ENCODE assay signal across 9 cellular contexts in the genomic region with DNA sequence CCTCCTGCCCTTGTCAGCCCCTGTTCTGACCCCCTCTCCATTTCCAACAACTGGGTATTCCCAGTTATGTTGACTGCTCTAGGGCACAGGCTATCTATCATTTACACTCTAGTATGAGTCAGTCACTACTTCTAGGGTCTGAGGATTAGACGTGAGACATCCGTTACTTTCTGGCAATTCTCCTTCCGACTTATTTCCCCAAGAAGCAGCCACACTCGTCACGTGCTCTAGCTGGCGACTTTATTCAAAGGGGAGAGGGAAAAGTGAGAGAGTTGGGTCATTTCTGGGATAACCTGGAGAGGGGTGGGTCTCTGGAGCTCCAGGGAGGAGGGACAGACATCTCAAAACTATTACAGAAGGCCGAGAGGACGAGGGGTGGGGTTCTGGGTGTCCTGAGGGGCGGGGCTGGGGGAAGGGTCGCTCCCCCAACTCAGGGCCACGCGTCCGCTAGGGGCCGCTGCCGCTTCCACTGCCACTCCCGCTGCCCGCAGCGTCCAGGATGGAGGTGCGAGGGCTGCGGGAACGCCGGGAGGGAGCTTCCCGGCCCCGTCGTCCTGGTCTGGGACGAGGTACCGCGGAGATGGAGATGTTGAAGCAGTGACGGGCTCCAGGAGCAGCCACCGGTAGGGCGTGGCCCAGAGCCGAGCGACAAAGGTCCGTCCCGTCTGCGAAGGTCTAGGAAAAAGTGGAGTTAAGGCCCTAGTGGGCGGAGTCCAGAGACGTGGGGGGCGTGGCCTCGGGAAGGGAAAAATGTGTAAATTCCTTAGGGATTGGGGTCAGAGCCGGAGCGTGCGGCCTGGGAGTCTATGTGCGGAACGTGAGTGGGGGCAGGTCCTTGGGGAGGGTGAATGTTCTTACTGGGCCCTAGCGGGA. TPM values are rescaled to one million over a fixed set of nuclear protein-coding genes. Genes with fewer than 3 reads are reported as not detected.
DNase-seq lines count a peak whose midpoint lies in the region; ATAC-seq, FAIRE-seq and TF ChIP-seq lines count a peak whose summit lies in the region.
"Had no signal": no experiment of that assay in that cellular context is flagged by ENCODE, and none has a peak within 500 bp of the region (broad histone marks: within the 10 kb centered on the region; RNA-seq: fewer than 3 reads in every experiment).

No MANE protein-coding gene starts in this region.

- TF ChIP-seq POLR2A in endothelial cell of umbilical vein (IDR thresholded peaks at IDR 0.05; ENCODE audit: low read depth, low read length): no peak

- no peak overlapping the region for H3K4me3 Mint-ChIP-seq in activated CD4-positive, alpha-beta memory T cell treated with anti-CD3 and anti-CD28 coated beads for 36 hours
- H3K4me3 Mint-ChIP-seq in activated CD4-positive, alpha-beta memory T cell treated with anti-CD3 and anti-CD28 coated beads, Interleukin-2, amount 10 ng/mL, durations not matched to agents 7 days and 5 days: no peak overlapping the region

- peak; percentile 28 for FAIRE-seq in endothelial cell of umbilical vein (lab: Jason Lieb, UNC)
- FAIRE-seq: colon had no signal

- no peaks in the 10 kb centered on the region for H3K36me3 ChIP-seq in endothelial cell of umbilical vein (ENCODE audit: control insufficient read depth in 2 of 2, extremely low read depth in 1 of 2, insufficient read depth in 2 of 2, low read length in 2 of 2)
- no peaks in the 10 kb centered on the region for H3K36me3 ChIP-seq in smooth muscle cell (ENCODE audit: low read depth)

- peaks cover 43% of the 10 kb centered on the region for H3K27me3 Mint-ChIP-seq in activated CD4-positive, alpha-beta memory T cell treated with anti-CD3 and anti-CD28 coated beads for 36 hours
- H3K27me3 Mint-ChIP-seq in activated CD4-positive, alpha-beta memory T cell treated with anti-CD3 and anti-CD28 coated beads, Interleukin-2, amount 10 ng/mL, durations not matched to agents 7 days and 5 days: peaks cover 19% of the 10 kb centered on the region

- H3K9ac ChIP-seq in endothelial cell of umbilical vein (replicated peaks; ENCODE audit: extremely low read depth, insufficient read depth, low read length): no peak overlapping the region
- H3K9ac ChIP-seq in smooth muscle cell (ENCODE audit: low read depth): no peak overlapping the region

- H2AFZ ChIP-seq in endothelial cell of umbilical vein (ENCODE audit: low read depth, low read length): peak overlapping the region; percentile 87
- H2AFZ ChIP-seq in smooth muscle cell (ENCODE audit: low read depth): no peak overlapping the region

- H3K9me1 ChIP-seq in endothelial cell of umbilical vein (replicated peaks; ENCODE audit: control insufficient read depth, extremely low read depth, insufficient read depth, low read length): no peaks in the 10 kb centered on the region

- no peaks in the 10 kb centered on the region for H3K4me1 ChIP-seq in endothelial cell of umbilical vein (ENCODE audit: control insufficient read depth, extremely low read depth, insufficient read depth, low read length)
- no peaks in the 10 kb centered on the region for H3K4me1 ChIP-seq in smooth muscle cell (ENCODE audit: low read depth)

- BruUV-seq in endothelial cell of umbilical vein (replicated peaks; lab: Mats Ljungman, UMichigan): no TSS peak

- peaks cover 9% of the 10 kb centered on the region for H3K4me1 Mint-ChIP-seq in activated CD4-positive, alpha-beta memory T cell treated with anti-CD3 and anti-CD28 coated beads for 36 hours (ENCODE audit: low read depth)
- H3K4me1 Mint-ChIP-seq in activated CD4-positive, alpha-beta memory T cell treated with anti-CD3 and anti-CD28 coated beads, Interleukin-2, amount 10 ng/mL, durations not matched to agents 7 days and 5 days: peaks cover 9% of the 10 kb centered on the region

- no peaks in the 10 kb centered on the region for H4K20me1 ChIP-seq in endothelial cell of umbilical vein (replicated peaks; ENCODE audit: control insufficient read depth, extremely low read depth, insufficient read depth, low read length)
- no peaks in the 10 kb centered on the region for H4K20me1 ChIP-seq in smooth muscle cell (ENCODE audit: low read depth)

- H3K27ac Mint-ChIP-seq in activated CD4-positive, alpha-beta memory T cell treated with anti-CD3 and anti-CD28 coated beads for 36 hours: no peak overlapping the region
- no peak overlapping the region for H3K27ac Mint-ChIP-seq in activated CD4-positive, alpha-beta memory T cell treated with anti-CD3 and anti-CD28 coated beads, Interleukin-2, amount 10 ng/mL, durations not matched to agents 7 days and 5 days

- H3K27me3 ChIP-seq in endothelial cell of umbilical vein (ENCODE audit: control insufficient read depth in 2 of 2, insufficient read depth in 2 of 2, low read length in 2 of 2) (no peaks in the 10 kb centered on the region), smooth muscle cell (ENCODE audit: low read depth) (no peaks in the 10 kb centered on the region)

- H3K79me2 ChIP-seq in endothelial cell of umbilical vein (ENCODE audit: control insufficient read depth, insufficient read depth, low read length) (no peaks in the 10 kb centered on the region), smooth muscle cell (ENCODE audit: low read depth) (no peaks in the 10 kb centered on the region)

- H3K9me3 Mint-ChIP-seq in activated CD4-positive, alpha-beta memory T cell treated with anti-CD3 and anti-CD28 coated beads for 36 hours: peaks cover 6% of the 10 kb centered on the region
- H3K9me3 Mint-ChIP-seq in activated CD4-positive, alpha-beta memory T cell treated with anti-CD3 and anti-CD28 coated beads, Interleukin-2, amount 10 ng/mL, durations not matched to agents 7 days and 5 days: no peaks in the 10 kb centered on the region

- POLR2A ChIA-PET in activated CD4-positive, alpha-beta memory T cell treated with anti-CD3 and anti-CD28 coated beads for 36 hours (lab: Charles Lee): no interaction called here
- POLR2A ChIA-PET in activated CD4-positive, alpha-beta memory T cell treated with anti-CD3 and anti-CD28 coated beads, Interleukin-2, amount 10 ng/mL, durations not matched to agents 7 days and 5 days (lab: Charles Lee): no interaction called here
- POLR2A ChIA-PET in endothelial cell of umbilical vein (lab: Charles Lee): no interaction called here

- ATAC-seq in GM21576 (IDR thresholded peaks at IDR 0.05; ENCODE audit: unreplicated experiment): no peak
- ATAC-seq in HG03196 (IDR thresholded peaks at IDR 0.05; ENCODE audit: unreplicated experiment): no peak

- H3K27ac ChIP-seq in endothelial cell of umbilical vein (ENCODE audit: insufficient read depth, low read depth, low read length) (no peak overlapping the region), smooth muscle cell (ENCODE audit: low read depth) (no peak overlapping the region)

- CTCF ChIA-PET in activated CD4-positive, alpha-beta memory T cell treated with anti-CD3 and anti-CD28 coated beads for 36 hours (lab: Charles Lee): interaction anchor here (0.7 to 2.0 kb wide), 12 partner anchors 9 to 107 kb away, joined by 3 to 14 read pairs (median 4); a partner anchor contains a TSS
- CTCF ChIA-PET in activated CD4-positive, alpha-beta memory T cell treated with anti-CD3 and anti-CD28 coated beads, Interleukin-2, amount 10 ng/mL, durations not matched to agents 7 days and 5 days (lab: Charles Lee): interaction anchor here (0.6 to 3.5 kb wide), 8 partner anchors 9 to 236 kb away, joined by 3 to 10 read pairs (median 4); no protein-coding TSS in a partner anchor
- CTCF ChIA-PET in endothelial cell of umbilical vein (lab: Charles Lee): interaction anchor here (0.5 to 2.5 kb wide), 7 partner anchors 9 to 64 kb away, joined by 3 to 11 read pairs (median 6); a partner anchor contains a TSS

- no peaks in the 10 kb centered on the region for H3K9me3 ChIP-seq in endothelial cell of umbilical vein (replicated peaks; ENCODE audit: control insufficient read depth, insufficient read depth, low read length)
- H3K9me3 ChIP-seq in smooth muscle cell (replicated peaks; ENCODE audit: low read depth): no peaks in the 10 kb centered on the region

- no peak overlapping the region for H3K4me2 ChIP-seq in endothelial cell of umbilical vein (ENCODE audit: insufficient read depth, low read length)
- H3K4me2 ChIP-seq in smooth muscle cell: no peak overlapping the region

- H3K4me3 ChIP-seq in endothelial cell of umbilical vein (replicated peaks in 1 of 3; ENCODE audit: insufficient read depth in 1 of 3, low read depth in 1 of 3, low read length in 3 of 3) (no peak overlapping the region), smooth muscle cell (no peak overlapping the region)

- 7% methylated on average over 44 of the region's 46 CpGs for WGBS in smooth muscle cell (ENCODE audit: low lambda C conversion rate)

- H3F3A ChIP-seq in smooth muscle cell (ENCODE audit: low read depth): no peaks in the 10 kb centered on the region

- H3K36me3 Mint-ChIP-seq in activated CD4-positive, alpha-beta memory T cell treated with anti-CD3 and anti-CD28 coated beads for 36 hours: peaks cover 3% of the 10 kb centered on the region
- no peaks in the 10 kb centered on the region for H3K36me3 Mint-ChIP-seq in activated CD4-positive, alpha-beta memory T cell treated with anti-CD3 and anti-CD28 coated beads, Interleukin-2, amount 10 ng/mL, durations not matched to agents 7 days and 5 days (ENCODE audit: low read depth)

- intact Hi-C loops in activated CD4-positive, alpha-beta memory T cell treated with anti-CD3 and anti-CD28 coated beads for 36 hours (cut with micrococcal nuclease): no loop called here
- intact Hi-C loops in endothelial cell of umbilical vein (cut with micrococcal nuclease): no loop called here

- dilution Hi-C loops in endothelial cell of umbilical vein (cut with MboI; ENCODE audit: extremely low pct_ligation_motif_present, low sequenced_read_pairs): no loop called here

- TF ChIP-seq CTCF in endothelial cell of umbilical vein (IDR thresholded peaks at IDR 0.05; ENCODE audit: extremely low read depth in 1 of 2, insufficient read depth in 1 of 2, low read depth in 1 of 2, low read length in 2 of 2) (peak; percentile 39 to 66), smooth muscle cell (IDR thresholded peaks at IDR 0.05; ENCODE audit: borderline replicate concordance, insufficient read depth, poor library complexity, severe bottlenecking) (peak; percentile 50)

- DNase-seq in activated CD4-positive, alpha-beta memory T cell treated with anti-CD3 and anti-CD28 coated beads for 36 hours: peak; percentile 47
- DNase-seq in activated CD4-positive, alpha-beta memory T cell treated with anti-CD3 and anti-CD28 coated beads, Interleukin-2, amount 10 ng/mL, durations not matched to agents 7 days and 5 days: no peak
- DNase-seq in NCI-H69 (lab: John Stamatoyannopoulos, UW): peak; percentile 52
- peak; percentile 43 for DNase-seq in endothelial cell of umbilical vein (ENCODE audit: low read depth, low spot score)
- DNase-seq in smooth muscle cell (lab: John Stamatoyannopoulos, UW; ENCODE audit: unreplicated experiment): no peak
- DNase-seq in NCI-H345 (lab: John Stamatoyannopoulos, UW): no peak

RNA-seq across cellular contexts. Expression of a gene that starts 8.9 kb away (rescaled TPM):
- not detected for total RNA-seq in activated CD4-positive, alpha-beta memory T cell treated with anti-CD3 and anti-CD28 coated beads for 36 hours
- total RNA-seq in activated CD4-positive, alpha-beta memory T cell treated with anti-CD3 and anti-CD28 coated beads, Interleukin-2, amount 10 ng/mL, durations not matched to agents 7 days and 5 days: not detected
- total RNA-seq in endothelial cell of umbilical vein: not detected in 2 replicates
- not detected in 2 replicates for polyA plus RNA-seq in endothelial cell of umbilical vein
- not detected in 2 replicates for polyA plus RNA-seq in endothelial cell of umbilical vein (2011; cell fraction: cytosol; rRNA removed)
- not detected in 2 replicates for polyA plus RNA-seq in endothelial cell of umbilical vein (2011; cell fraction: nucleus; rRNA removed)
- polyA plus RNA-seq in endothelial cell of umbilical vein (2012): not detected in 2 replicates
- not detected in 2 replicates for polyA minus RNA-seq in endothelial cell of umbilical vein
- polyA minus RNA-seq in endothelial cell of umbilical vein (2011; cell fraction: cytosol; rRNA and poly(A)+ RNA removed): not detected
- not detected in 2 replicates for polyA minus RNA-seq in endothelial cell of umbilical vein (2011; cell fraction: nucleus; rRNA and poly(A)+ RNA removed)
- total RNA-seq in smooth muscle cell: 4.6 TPM in 1 of 2 replicates, not detected in the other
- polyA plus RNA-seq in smooth muscle cell: 1.7 TPM in 1 of 2 replicates, not detected in the other

RNA-seq across cellular contexts. Expression of a gene that starts 12.8 kb away (rescaled TPM):
- total RNA-seq in activated CD4-positive, alpha-beta memory T cell treated with anti-CD3 and anti-CD28 coated beads for 36 hours: 1 to 10 TPM; 1.7 to 2.3 TPM
- 1 to 10 TPM; 1.1 to 2.1 TPM for total RNA-seq in activated CD4-positive, alpha-beta memory T cell treated with anti-CD3 and anti-CD28 coated beads, Interleukin-2, amount 10 ng/mL, durations not matched to agents 7 days and 5 days
- total RNA-seq in endothelial cell of umbilical vein (0.13 and 0.69 TPM in 2 replicates), smooth muscle cell (0.99 and 3.2 TPM in 2 replicates)
- polyA plus RNA-seq in endothelial cell of umbilical vein (0.16 and 0.46 TPM in 2 replicates), smooth muscle cell (2.0 and 2.7 TPM in 2 replicates)
- polyA plus RNA-seq in endothelial cell of umbilical vein (2011; cell fraction: cytosol; rRNA removed): 0.18 and 0.45 TPM in 2 replicates
- 0.43 and 0.74 TPM in 2 replicates for polyA plus RNA-seq in endothelial cell of umbilical vein (2011; cell fraction: nucleus; rRNA removed)
- 0.64 and 0.95 TPM in 2 replicates for polyA plus RNA-seq in endothelial cell of umbilical vein (2012)
- polyA minus RNA-seq in endothelial cell of umbilical vein: 0.32 and 0.72 TPM in 2 replicates
- polyA minus RNA-seq in endothelial cell of umbilical vein (2011; cell fraction: cytosol; rRNA and poly(A)+ RNA removed): 1.5 TPM
- 0.48 TPM in 1 of 2 replicates, not detected in the other for polyA minus RNA-seq in endothelial cell of umbilical vein (2011; cell fraction: nucleus; rRNA and poly(A)+ RNA removed)

RNA-seq across cellular contexts. Expression of a gene that starts 19.1 kb away (rescaled TPM):
- 10 to 100 TPM; 61.9 to 66.8 TPM for total RNA-seq in activated CD4-positive, alpha-beta memory T cell treated with anti-CD3 and anti-CD28 coated beads for 36 hours
- 10 to 100 TPM; 34.8 to 38.4 TPM for total RNA-seq in activated CD4-positive, alpha-beta memory T cell treated with anti-CD3 and anti-CD28 coated beads, Interleukin-2, amount 10 ng/mL, durations not matched to agents 7 days and 5 days
- total RNA-seq in endothelial cell of umbilical vein (25.6 and 28.5 TPM in 2 replicates), smooth muscle cell (8.7 and 15.7 TPM in 2 replicates)
- polyA plus RNA-seq in endothelial cell of umbilical vein (36.7 and 45.4 TPM in 2 replicates), smooth muscle cell (34.8 and 34.9 TPM in 2 replicates)
- 37.3 and 43.6 TPM in 2 replicates for polyA plus RNA-seq in endothelial cell of umbilical vein (2011; cell fraction: cytosol; rRNA removed)
- 20.3 and 27.2 TPM in 2 replicates for polyA plus RNA-seq in endothelial cell of umbilical vein (2011; cell fraction: nucleus; rRNA removed)
- 23.5 and 28.2 TPM in 2 replicates for polyA plus RNA-seq in endothelial cell of umbilical vein (2012)
- polyA minus RNA-seq in endothelial cell of umbilical vein: 33.3 and 34.1 TPM in 2 replicates
- 111 TPM for polyA minus RNA-seq in endothelial cell of umbilical vein (2011; cell fraction: cytosol; rRNA and poly(A)+ RNA removed)
- polyA minus RNA-seq in endothelial cell of umbilical vein (2011; cell fraction: nucleus; rRNA and poly(A)+ RNA removed): 5.2 and 5.4 TPM in 2 replicates

RNA-seq across cellular contexts. Expression of a gene that starts 23.6 kb away (rescaled TPM):
- 10 to 100 TPM; 42.4 to 44.6 TPM for total RNA-seq in activated CD4-positive, alpha-beta memory T cell treated with anti-CD3 and anti-CD28 coated beads for 36 hours
- total RNA-seq in activated CD4-positive, alpha-beta memory T cell treated with anti-CD3 and anti-CD28 coated beads, Interleukin-2, amount 10 ng/mL, durations not matched to agents 7 days and 5 days: 10 to 100 TPM; 19.2 to 25.5 TPM
- total RNA-seq in endothelial cell of umbilical vein (13.2 and 15.9 TPM in 2 replicates), smooth muscle cell (not detected in 2 replicates)
- polyA plus RNA-seq in endothelial cell of umbilical vein (2.6 TPM in 1 of 2 replicates, not detected in the other), smooth muscle cell (8.0 and 10.1 TPM in 2 replicates)
- 2.1 and 3.7 TPM in 2 replicates for polyA plus RNA-seq in endothelial cell of umbilical vein (2011; cell fraction: cytosol; rRNA removed)
- 1.5 and 2.3 TPM in 2 replicates for polyA plus RNA-seq in endothelial cell of umbilical vein (2011; cell fraction: nucleus; rRNA removed)
- polyA plus RNA-seq in endothelial cell of umbilical vein (2012): 9.7 and 11.2 TPM in 2 replicates
- not detected in 2 replicates for polyA minus RNA-seq in endothelial cell of umbilical vein
- not detected for polyA minus RNA-seq in endothelial cell of umbilical vein (2011; cell fraction: cytosol; rRNA and poly(A)+ RNA removed)
- not detected in 2 replicates for polyA minus RNA-seq in endothelial cell of umbilical vein (2011; cell fraction: nucleus; rRNA and poly(A)+ RNA removed)

RNA-seq across cellular contexts. Expression of a gene that starts 23.9 kb away (rescaled TPM):
- total RNA-seq in activated CD4-positive, alpha-beta memory T cell treated with anti-CD3 and anti-CD28 coated beads for 36 hours: 100 to 1,000 TPM; 253 to 258 TPM
- total RNA-seq in activated CD4-positive, alpha-beta memory T cell treated with anti-CD3 and anti-CD28 coated beads, Interleukin-2, amount 10 ng/mL, durations not matched to agents 7 days and 5 days: 100 to 1,000 TPM; 234 to 240 TPM
- total RNA-seq in endothelial cell of umbilical vein (247 and 255 TPM in 2 replicates), smooth muscle cell (351 and 400 TPM in 2 replicates)
- polyA plus RNA-seq in endothelial cell of umbilical vein (490 and 492 TPM in 2 replicates), smooth muscle cell (371 and 391 TPM in 2 replicates)
- polyA plus RNA-seq in endothelial cell of umbilical vein (2011; cell fraction: cytosol; rRNA removed): 437 and 438 TPM in 2 replicates
- polyA plus RNA-seq in endothelial cell of umbilical vein (2011; cell fraction: nucleus; rRNA removed): 163 and 200 TPM in 2 replicates
- 389 and 460 TPM in 2 replicates for polyA plus RNA-seq in endothelial cell of umbilical vein (2012)
- polyA minus RNA-seq in endothelial cell of umbilical vein: 168 and 191 TPM in 2 replicates
- polyA minus RNA-seq in endothelial cell of umbilical vein (2011; cell fraction: cytosol; rRNA and poly(A)+ RNA removed): 491 TPM
- polyA minus RNA-seq in endothelial cell of umbilical vein (2011; cell fraction: nucleus; rRNA and poly(A)+ RNA removed): 32.8 and 38.3 TPM in 2 replicates

Comparison
In these comparisons a context has a peak if more than half of its experiments do, and no peak if none do; other contexts are left out.
1. DNase-seq: peak in activated CD4-positive, alpha-beta memory T cell treated with anti-CD3 and anti-CD28 coated beads for 36 hours (single experiment), NCI-H69 (single experiment) and endothelial cell of umbilical vein (single experiment); none in activated CD4-positive, alpha-beta memory T cell treated with anti-CD3 and anti-CD28 coated beads, Interleukin-2, amount 10 ng/mL, durations not matched to agents 7 days and 5 days (single experiment), smooth muscle cell (single experiment) and NCI-H345 (single experiment).